Comparison of ENCODE assay signal across 18 cellular contexts in genomic region chr12:131636940-131637750, GRCh38.
"Had no signal": no experiment of that assay in that cellular context is flagged by ENCODE, and none has a peak within 500 bp of the region (broad histone marks: within the 10 kb centered on the region; RNA-seq: fewer than 3 reads in every experiment).

No MANE protein-coding gene starts in this region.

- H3K36me3 Mint-ChIP-seq: activated naive CD4-positive, alpha-beta T cell treated with anti-CD3 and anti-CD28 coated beads, Interleukin-2, amount 50 U/mL, for 72 hours had no signal

- H3K9me3 ChIP-seq: Peyer's patch had no signal

- DNase-seq: activated CD4-positive, alpha-beta memory T cell treated with anti-CD3 and anti-CD28 coated beads, Interleukin-2, amount 10 ng/mL, durations not matched to agents 7 days and 5 days; activated CD4-positive, alpha-beta T cell treated with anti-CD3 and anti-CD28 coated beads, Interleukin-2, amount 50 U/mL, for 1 hour; activated CD4-positive, CD25-positive, alpha-beta regulatory T cell; activated naive CD8-positive, alpha-beta T cell treated with anti-CD3 and anti-CD28 coated beads, Interleukin-2, amount 50 U/mL, for 24 hours; activated T-cell treated with anti-CD3 and anti-CD28 coated beads for 4 hours; amniotic stem cell; Karpas-422; NCI-H1105 treated with DMSO at 0.1 percent for 48 hours; NCI-H1436 treated with DMSO at 0.1 percent for 48 hours; NCI-H187; NCI-H2081; NCI-H524; SHP77 treated with DMSO at 0.1 percent for 48 hours; T1000 had no signal

- H3K4me3 ChIP-seq: Peyer's patch had no signal

- H3K27ac ChIP-seq: Peyer's patch, VCaP had no signal

- H3K36me3 ChIP-seq: Peyer's patch had no signal

- H3K27me3 ChIP-seq: Peyer's patch had no signal

- H3K4me1 ChIP-seq: Peyer's patch had no signal

- ATAC-seq: activated naive CD4-positive, alpha-beta T cell treated with anti-CD3 and anti-CD28 coated beads, Interleukin-2, amount 50 U/mL, for 72 hours; activated naive CD8-positive, alpha-beta T cell treated with anti-CD3 and anti-CD28 coated beads, Interleukin-2, amount 50 U/mL, for 24 hours had no signal

- H3K27ac Mint-ChIP-seq: activated CD4-positive, alpha-beta memory T cell treated with anti-CD3 and anti-CD28 coated beads, Interleukin-2, amount 10 ng/mL, durations not matched to agents 7 days and 5 days; activated naive CD8-positive, alpha-beta T cell treated with anti-CD3 and anti-CD28 coated beads, Interleukin-2, amount 50 U/mL, for 24 hours; T-helper 1 cell treated with Interleukin-12 subunit alpha and Interleukin-12 subunit beta and Interleukin-4 antibody, amounts not matched to agents 30 μg/mL and 1 μg/mL, for 36 hours had no signal

- H3K4me1 Mint-ChIP-seq: activated CD4-positive, alpha-beta memory T cell treated with anti-CD3 and anti-CD28 coated beads, Interleukin-2, amount 10 ng/mL, durations not matched to agents 7 days and 5 days; activated naive CD8-positive, alpha-beta T cell treated with anti-CD3 and anti-CD28 coated beads, Interleukin-2, amount 50 U/mL, for 24 hours had no signal

- H3K4me3 Mint-ChIP-seq: activated CD4-positive, alpha-beta memory T cell treated with anti-CD3 and anti-CD28 coated beads, Interleukin-2, amount 10 ng/mL, durations not matched to agents 7 days and 5 days; activated naive CD8-positive, alpha-beta T cell treated with anti-CD3 and anti-CD28 coated beads, Interleukin-2, amount 50 U/mL, for 24 hours; T-helper 1 cell treated with Interleukin-12 subunit alpha and Interleukin-12 subunit beta and Interleukin-4 antibody, amounts not matched to agents 30 μg/mL and 1 μg/mL, for 36 hours had no signal
